Comparison of ENCODE assay signal across 10 cellular contexts in genomic region chrX:1389181-1389992, GRCh38. TPM values are rescaled to one million over a fixed set of nuclear protein-coding genes. Genes with fewer than 3 reads are reported as not detected.
A peak's percentile ranks its signal among the peaks of the same experiment; 100 is the strongest.
DNase-seq lines count a peak whose midpoint lies in the region; ATAC-seq, FAIRE-seq and TF ChIP-seq lines count a peak whose summit lies in the region.
"Had no signal": no experiment of that assay in that cellular context is flagged by ENCODE, and none has a peak within 500 bp of the region (broad histone marks: within the 10 kb centered on the region; RNA-seq: fewer than 3 reads in every experiment).

No MANE protein-coding gene starts in this region.

- H3K9me3 Mint-ChIP-seq in T-cell, result no peaks in the 10 kb centered on the region

- H3K36me3 ChIP-seq in H1 (ENCODE audit: control insufficient read depth in 2 of 4, insufficient read depth in 4 of 4, low read length in 3 of 4), result peaks cover 56 to 69% (median 64%) of the 10 kb centered on the region in 4 experiments

- ATAC-seq in T-cell (replicated peaks in 1 of 4), result no peak
- ATAC-seq in GM21367 (IDR thresholded peaks at IDR 0.05; ENCODE audit: unreplicated experiment), result no peak

- peaks cover 6% of the 10 kb centered on the region; the same call in 1 of the 2 replicates for H3K23me2 ChIP-seq in H1 (ENCODE audit: low read depth, low read length)

- intact Hi-C loops in posterior vena cava (cut with DNase I), result no loop called here

- H3K4me3 ChIP-seq in H1 (ENCODE audit: extremely low read depth in 1 of 4, insufficient read depth in 2 of 4, low read depth in 3 of 4, low read length in 4 of 4), result no peak overlapping the region

- no peak for FAIRE-seq in H1 (lab: Jason Lieb, UNC)

- no peak overlapping the region for H2BK120ac ChIP-seq in H1 (replicated peaks; ENCODE audit: low read depth, low read length)

- H3K27me3 ChIP-seq in H1 (replicated peaks in 1 of 4; ENCODE audit: control insufficient read depth in 3 of 4, extremely low read depth in 1 of 4, insufficient read depth in 3 of 4, low read length in 3 of 4), result no peaks in the 10 kb centered on the region

- H4K8ac ChIP-seq in H1 (ENCODE audit: extremely low read depth, insufficient read depth, low read length), result no peak overlapping the region; the same call in 1 of the 2 replicates

- H2BK20ac ChIP-seq in H1 (ENCODE audit: low read length), result no peak overlapping the region

- H3K27ac Mint-ChIP-seq in T-cell, result peak overlapping the region in 1 of 2 donors; percentile 16

- H4K20me1 ChIP-seq in H1 (replicated peaks in 1 of 2; ENCODE audit: control insufficient read depth in 1 of 2, insufficient read depth in 2 of 2, low read length in 2 of 2), result peaks cover 34 to 47% of the 10 kb centered on the region in 2 experiments

- no peak overlapping the region for H2BK15ac ChIP-seq in H1 (ENCODE audit: low read length)

- WGBS in H1 (ENCODE audit: extremely low coverage in 1 of 2, insufficient coverage in 1 of 2, insufficient read length in 1 of 2, insufficient replicate concordance in 2 of 2, low coverage in 1 of 2, low lambda C conversion rate in 2 of 2, missing lambda C conversion rate in 1 of 2), 2 experiments, result 93% methylated on average over 50 of the region's 51 CpGs; no CpG with 5 or more reads in 1 of the 2 experiments

- H3K79me1 ChIP-seq in H1 (ENCODE audit: low read depth, low read length), result peaks cover 4% of the 10 kb centered on the region; the same call in 1 of the 2 replicates

- peak; percentile 3 for DNase-seq in ELF-1 (ENCODE audit: low read depth, low spot score)
- peak in 3 of 34 experiments; percentile 1 to 20 (median 6) for DNase-seq in T-cell
- no peak for DNase-seq in H1 (ENCODE audit: low read depth in 1 of 2, low spot score in 2 of 2)
- DNase-seq in posterior vena cava (ENCODE audit: low spot score), result peak; percentile 82
- no peak for DNase-seq in GM10248 (ENCODE audit: extremely low spot score)
- DNase-seq in RKO (ENCODE audit: low spot score), result no peak
- DNase-seq: activated CD4-positive, CD25-positive, alpha-beta regulatory T cell; MM.1S had no signal

- no peak overlapping the region for H2AFZ ChIP-seq in H1 (ENCODE audit: low read length)
- H2AFZ ChIP-seq: parathyroid adenoma had no signal

- peak overlapping the region; percentile 37 to 86; a peak in 2 of 4 replicates for H3K4me2 ChIP-seq in H1 (ENCODE audit: insufficient read depth in 1 of 2, low read depth in 2 of 2, low read length in 2 of 2)

- H2BK5ac ChIP-seq in H1 (ENCODE audit: low read depth, low read length), result no peak overlapping the region

- H3K14ac ChIP-seq in H1 (ENCODE audit: insufficient read length), result no peak overlapping the region

- peaks cover 38 to 47% (median 41%) of the 10 kb centered on the region in 3 donors for H3K4me1 Mint-ChIP-seq in T-cell

- no peak overlapping the region for H3K4ac ChIP-seq in H1 (replicated peaks; ENCODE audit: insufficient read length, low read depth, low read length)

- CTCF ChIA-PET in T-cell (lab: Charles Lee), result no interaction called here
- CTCF ChIA-PET in H1 (lab: Charles Lee; ENCODE audit: partially characterized antibody), result no interaction called here
- CTCF ChIA-PET in GM10248 (lab: Yijun Ruan, JAX), result no interaction called here

- peak overlapping the region in 2 of 3 donors; percentile 28 to 92 for H3K4me3 Mint-ChIP-seq in T-cell

- no peak for TF ChIP-seq EP300 in H1 (IDR thresholded peaks at IDR 0.05; ENCODE audit: borderline replicate concordance in 1 of 2, low read depth in 2 of 2, low read length in 2 of 2)

- H2AK5ac ChIP-seq in H1 (ENCODE audit: low read depth, low read length), result no peak overlapping the region

- H3K56ac ChIP-seq in H1 (replicated peaks; ENCODE audit: insufficient read length, low read depth, low read length), result no peak overlapping the region

- POLR2A ChIA-PET in T-cell (lab: Charles Lee), result no interaction called here
- POLR2A ChIA-PET in H1 (lab: Charles Lee; ENCODE audit: partially characterized antibody), result no interaction called here
- POLR2A ChIA-PET in GM10248 (lab: Yijun Ruan, JAX), result no interaction called here

- H3K18ac ChIP-seq in H1 (ENCODE audit: extremely low read depth, low read length), result no peak overlapping the region

- TF ChIP-seq RAD21 in H1 (IDR thresholded peaks at IDR 0.05 in 1 of 2, conservative IDR thresholded peaks at IDR 0.05 in 1 of 2; ENCODE audit: low read depth in 2 of 2, low read length in 2 of 2), result no peak

- H3K4me1 ChIP-seq in H1 (replicated peaks in 1 of 4; ENCODE audit: control insufficient read depth in 3 of 4, insufficient read depth in 4 of 4, low read length in 3 of 4), result peaks cover 0 to 3% (median 0%) of the 10 kb centered on the region in 4 experiments; a peak in 3 of 7 replicates
- H3K4me1 ChIP-seq: parathyroid adenoma had no signal

- TF ChIP-seq CTCF in H1 (IDR thresholded peaks at IDR 0.05; ENCODE audit: control extremely low read depth in 1 of 3, insufficient read depth in 1 of 3, low read depth in 1 of 3, low read length in 3 of 3) (no peak), GM10248 (IDR thresholded peaks at IDR 0.05; ENCODE audit: control extremely low read depth, extremely low read depth, low read depth, missing control alignments) (no peak)

- H3K79me2 ChIP-seq in H1 (ENCODE audit: control insufficient read depth in 1 of 2, insufficient read depth in 2 of 2, low read length in 2 of 2), result peaks cover 23 to 59% of the 10 kb centered on the region in 2 experiments

- peak in 1 of 2 experiments; percentile 41; a peak in 1 of 3 replicates for TF ChIP-seq POLR2A in H1 (IDR thresholded peaks at IDR 0.05; ENCODE audit: control extremely low read depth in 1 of 2, low read depth in 2 of 2, low read length in 2 of 2)

- no peak overlapping the region for H4K5ac ChIP-seq in H1 (ENCODE audit: insufficient read length, low read depth, low read length)

- no peak overlapping the region for H3K9ac ChIP-seq in H1 (replicated peaks in 1 of 4; ENCODE audit: extremely low read depth in 1 of 4, low read depth in 3 of 4, low read length in 3 of 4)
- H3K9ac ChIP-seq: parathyroid adenoma had no signal

- H4K91ac ChIP-seq in H1 (replicated peaks; ENCODE audit: insufficient read length, low read length), result no peak overlapping the region

- H3K9me3 ChIP-seq in H1 (ENCODE audit: insufficient read depth in 2 of 2, low read depth in 1 of 2, low read length in 1 of 2), result no peaks in the 10 kb centered on the region

- H2BK12ac ChIP-seq in H1 (ENCODE audit: low read depth, low read length), result peak overlapping the region; percentile 17; the same call in 1 of the 2 replicates

- no peak overlapping the region for H3K27ac ChIP-seq in H1 (ENCODE audit: low read depth, low read length)
- H3K27ac ChIP-seq: parathyroid adenoma had no signal

- no peak overlapping the region for H3K23ac ChIP-seq in H1 (ENCODE audit: insufficient read length)

- H3K36me3 Mint-ChIP-seq in T-cell, result peaks cover 42% of the 10 kb centered on the region

- H3K27me3 Mint-ChIP-seq in T-cell, result no peaks in the 10 kb centered on the region

TF ChIP-seq in H1, 55 proteins besides CTCF, POLR2A, EP300 and RAD21:
- TF ChIP-seq BCL11A (IDR thresholded peaks at IDR 0.05; ENCODE audit: low read depth in 2 of 2, low read length in 2 of 2) (no peak), SIN3A (conservative IDR thresholded peaks at IDR 0.05 in 1 of 2, IDR thresholded peaks at IDR 0.05 in 1 of 2; ENCODE audit: low read depth in 1 of 2, low read length in 2 of 2) (peak in 1 of 2 experiments; percentile 41; a peak in 1 of 4 replicates), POLR2AphosphoS5 (IDR thresholded peaks at IDR 0.05; ENCODE audit: low read depth, low read length) (peak; percentile 70; the same call in 1 of the 2 replicates)

RNA-seq across cellular contexts. Expression of gene SLC25A6, which starts 2.5 kb away (rescaled TPM):
- total RNA-seq in T-cell, result 100 to 1,000 TPM; 293 to 355 (median 334) TPM
- 487 and 514 TPM in 2 replicates for total RNA-seq in H1 (2021; fragmentation: NEBNext Ultra II Directional; extraction: Animal tissue kit (Norgen Biotek cat#: 25700))
- 1,220 and 1,529 TPM in 2 replicates for polyA plus RNA-seq in H1 (2011; rRNA removed)
- 1,117 TPM for polyA plus RNA-seq in H1 (2011; cell fraction: cytosol; rRNA removed)
- 686 TPM for polyA plus RNA-seq in H1 (2011; cell fraction: nucleus; rRNA removed)
- polyA plus RNA-seq in H1 (2012, experiment 1 of 2), result 559 to 826 TPM (median 767 TPM) in 4 replicates
- polyA plus RNA-seq in H1 (2012, experiment 2 of 2), result 674 TPM
- polyA plus RNA-seq in H1 (2013, experiment 1 of 2), result 424 TPM
- 418 TPM for polyA plus RNA-seq in H1 (2013, experiment 2 of 2)
- polyA minus RNA-seq in H1 (2011; rRNA and poly(A)+ RNA removed), result 356 and 371 TPM in 2 replicates
- 639 TPM for polyA minus RNA-seq in H1 (2011; cell fraction: cytosol; rRNA and poly(A)+ RNA removed)
- 472 TPM for polyA minus RNA-seq in H1 (2011; cell fraction: nucleus; rRNA and poly(A)+ RNA removed)
- total RNA-seq in posterior vena cava, result 100 to 1,000 TPM; 204 to 218 TPM

RNA-seq across cellular contexts. Expression of gene IL3RA, which starts 52.8 kb away (rescaled TPM):
- total RNA-seq in T-cell (under 1 TPM; 0.16 to 0.75 (median 0.35) TPM), posterior vena cava (1 to 10 TPM; 5.4 to 5.6 TPM)
- total RNA-seq in H1 (2021; fragmentation: NEBNext Ultra II Directional; extraction: Animal tissue kit (Norgen Biotek cat#: 25700)), result not detected in 2 replicates
- 0.11 and 0.19 TPM in 2 replicates for polyA plus RNA-seq in H1 (2011; rRNA removed)
- not detected for polyA plus RNA-seq in H1 (2011; cell fraction: cytosol; rRNA removed)
- polyA plus RNA-seq in H1 (2011; cell fraction: nucleus; rRNA removed), result 0.09 TPM
- 0.87 to 1.4 TPM (median 1.1 TPM) in 4 replicates for polyA plus RNA-seq in H1 (2012, experiment 1 of 2)
- not detected for polyA plus RNA-seq in H1 (2012, experiment 2 of 2)
- 0.08 TPM for polyA plus RNA-seq in H1 (2013, experiment 1 of 2)
- polyA plus RNA-seq in H1 (2013, experiment 2 of 2), result 0.07 TPM
- polyA minus RNA-seq in H1 (2011; rRNA and poly(A)+ RNA removed), result not detected in 2 replicates
- polyA minus RNA-seq in H1 (2011; cell fraction: cytosol; rRNA and poly(A)+ RNA removed), result not detected
- not detected for polyA minus RNA-seq in H1 (2011; cell fraction: nucleus; rRNA and poly(A)+ RNA removed)

Comparison
In these comparisons a context has a peak if more than half of its experiments do, and no peak if none do; other contexts are left out.
1. DNase-seq: peak in ELF-1 (single experiment) and posterior vena cava (single experiment); none in H1 (0 of 2), GM10248 (single experiment) and RKO (single experiment).